ENCODE assay signal across 1 cellular context in the genomic region with DNA sequence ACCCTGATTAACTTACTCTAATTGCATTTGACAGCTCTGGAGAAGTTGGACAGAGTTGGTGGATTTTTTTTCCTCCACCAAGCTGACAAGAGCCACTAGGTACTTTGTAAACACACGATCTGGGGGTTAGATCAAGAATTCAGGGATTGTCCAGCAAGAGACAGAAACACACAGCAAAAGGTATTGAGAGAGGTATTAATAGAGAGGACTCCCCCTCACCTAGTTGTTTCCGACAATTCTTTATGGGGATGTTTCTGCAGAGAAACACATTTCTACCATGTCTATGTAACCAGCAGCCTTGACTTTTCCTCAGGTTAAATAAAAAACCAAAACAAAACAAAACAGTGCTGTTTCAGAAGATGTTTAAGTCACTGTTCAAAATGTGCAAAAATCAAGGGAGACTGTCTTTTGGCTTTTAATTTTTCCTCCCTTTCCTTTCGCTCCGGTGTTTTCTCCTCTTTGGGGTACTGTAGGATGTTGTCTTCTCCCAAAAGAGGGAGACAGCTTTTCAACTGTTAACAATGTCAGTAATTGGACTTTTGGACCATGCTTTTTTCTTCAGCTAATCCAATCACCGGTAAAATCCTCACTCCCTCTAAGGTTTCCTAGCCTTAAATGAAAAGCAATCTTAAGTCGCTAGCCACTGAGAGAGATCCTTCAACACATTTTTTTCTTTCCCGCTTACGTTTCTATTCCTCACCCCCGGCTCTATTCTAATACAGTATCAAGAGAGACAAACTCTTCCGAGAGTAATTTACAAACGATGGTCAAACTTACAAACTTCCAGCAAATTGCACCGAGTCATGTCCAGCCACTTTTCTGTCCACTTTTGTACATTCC.
TF ChIP-seq lines count a peak whose summit lies in the region.

No MANE protein-coding gene starts in this region.

TF ChIP-seq in GM23338, 12 proteins besides CTCF, POLR2A, EP300 and RAD21 (continued from another document):
- TF ChIP-seq, protein P1, sequence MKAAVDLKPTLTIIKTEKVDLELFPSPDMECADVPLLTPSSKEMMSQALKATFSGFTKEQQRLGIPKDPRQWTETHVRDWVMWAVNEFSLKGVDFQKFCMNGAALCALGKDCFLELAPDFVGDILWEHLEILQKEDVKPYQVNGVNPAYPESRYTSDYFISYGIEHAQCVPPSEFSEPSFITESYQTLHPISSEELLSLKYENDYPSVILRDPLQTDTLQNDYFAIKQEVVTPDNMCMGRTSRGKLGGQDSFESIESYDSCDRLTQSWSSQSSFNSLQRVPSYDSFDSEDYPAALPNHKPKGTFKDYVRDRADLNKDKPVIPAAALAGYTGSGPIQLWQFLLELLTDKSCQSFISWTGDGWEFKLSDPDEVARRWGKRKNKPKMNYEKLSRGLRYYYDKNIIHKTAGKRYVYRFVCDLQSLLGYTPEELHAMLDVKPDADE (IDR thresholded peaks at IDR 0.05), result no peak
- TF ChIP-seq JUNB (IDR thresholded peaks at IDR 0.05; ENCODE audit: unreplicated experiment), result no peak
- no peak for TF ChIP-seq EZH2phosphoT487 (IDR thresholded peaks at IDR 0.05; ENCODE audit: unreplicated experiment)
- TF ChIP-seq NANOG (IDR thresholded peaks at IDR 0.05; ENCODE audit: borderline replicate concordance), result no peak
